Comparison of ENCODE assay signal across 1 cellular context in genomic region chr14:51658441-51659173, GRCh38.
A peak's percentile ranks its signal among the peaks of the same experiment; 100 is the strongest.
TF ChIP-seq lines count a peak whose summit lies in the region.

No MANE protein-coding gene starts in this region.

TF ChIP-seq in HepG2, 621 proteins besides CTCF, POLR2A, EP300 and RAD21:
- TF ChIP-seq ZNF275 (CRISPR knock-in tag; IDR thresholded peaks at IDR 0.05; ENCODE audit: borderline replicate concordance) (no peak), RERE (CRISPR knock-in tag; IDR thresholded peaks at IDR 0.05; ENCODE audit: low read depth) (no peak), ETV5 (CRISPR knock-in tag; IDR thresholded peaks at IDR 0.05; ENCODE audit: borderline replicate concordance) (no peak), MAFF (IDR thresholded peaks at IDR 0.05; ENCODE audit: low read depth, low read length) (peak; percentile 69), ZFP1 (CRISPR knock-in tag; IDR thresholded peaks at IDR 0.05) (no peak), ZNF713 (CRISPR knock-in tag; IDR thresholded peaks at IDR 0.05) (no peak), ZBTB25 (CRISPR knock-in tag; IDR thresholded peaks at IDR 0.05) (no peak), MAFK (conservative IDR thresholded peaks at IDR 0.05 in 1 of 2, IDR thresholded peaks at IDR 0.05 in 1 of 2; ENCODE audit: low read length in 2 of 2) (peak; percentile 59 to 82; a peak in 3 of 4 replicates), MEIS2 (CRISPR knock-in tag; IDR thresholded peaks at IDR 0.05) (no peak), HDAC2 (CRISPR knock-in tag; IDR thresholded peaks at IDR 0.05) (no peak)
